Comparison of ENCODE assay signal across 18 cellular contexts in genomic region chr3:130515755-130516154, GRCh38. TPM values are rescaled to one million over a fixed set of nuclear protein-coding genes. Genes with fewer than 3 reads are reported as not detected.
"Had no signal": no experiment of that assay in that cellular context is flagged by ENCODE, and none has a peak within 500 bp of the region (broad histone marks: within the 10 kb centered on the region; RNA-seq: fewer than 3 reads in every experiment).

No MANE protein-coding gene starts in this region.

- H3K27ac ChIP-seq: colonic mucosa, neural progenitor cell, ovary had no signal

- H3K4me3 ChIP-seq: colonic mucosa, lower lobe of right lung, ovary had no signal

- H3K36me3 ChIP-seq: colonic mucosa, left ventricle myocardium inferior, lower lobe of right lung, neural progenitor cell, ovary had no signal

- ATAC-seq: lower lobe of right lung; natural killer cell treated with Interleukin-12 subunit alpha and Interleukin-12 subunit beta and Interleukin-15 and Interleukin-18, amount 100 ng/mL, for 72 hours had no signal

- FAIRE-seq: kidney had no signal

- H3K9ac ChIP-seq: neural progenitor cell had no signal

- DNase-seq: colonic mucosa; effector CD4-positive, alpha-beta T cell; foreskin fibroblast; immature natural killer cell; kidney; left cardiac atrium; left ventricle myocardium inferior; lower lobe of right lung; midbrain; nucleus accumbens; ovary; right cardiac atrium; stimulated activated CD4-positive, alpha-beta T cell treated with anti-CD3 and anti-CD28 coated beads, Interleukin-2, amount 100 ng/mL, for 48 hours; stimulated activated naive CD4-positive, alpha-beta T cell treated with Interleukin-2 at 50 U/mL for 16 hours; trophoblast cell had no signal

- H3K27me3 ChIP-seq: ovary had no signal

- H3K9me3 ChIP-seq: colonic mucosa, left ventricle myocardium inferior, lower lobe of right lung, ovary had no signal

- H3K4me1 ChIP-seq: colonic mucosa, lower lobe of right lung, neural progenitor cell had no signal

RNA-seq across cellular contexts. Expression of gene COL6A6, which starts 1.2 kb away (rescaled TPM):
- total RNA-seq: colonic mucosa; dermis microvascular lymphatic vessel endothelial cell; natural killer cell treated with Interleukin-12 subunit alpha and Interleukin-12 subunit beta and Interleukin-15 and Interleukin-18, amount 100 ng/mL, for 72 hours had no signal
